Comparison of ENCODE assay signal across 12 cellular contexts in genomic region chr9:130660683-130661460, GRCh38. TPM values are rescaled to one million over a fixed set of nuclear protein-coding genes. Genes with fewer than 3 reads are reported as not detected.
DNase-seq lines count a peak whose midpoint lies in the region; ATAC-seq, FAIRE-seq and TF ChIP-seq lines count a peak whose summit lies in the region.
"Had no signal": no experiment of that assay in that cellular context is flagged by ENCODE, and none has a peak within 500 bp of the region (broad histone marks: within the 10 kb centered on the region; RNA-seq: fewer than 3 reads in every experiment).

No MANE protein-coding gene starts in this region.

- no peak overlapping the region for H2AK5ac ChIP-seq in mesendoderm (ENCODE audit: low read length)

- TF ChIP-seq POLR2A in breast epithelium (IDR thresholded peaks at IDR 0.05): no peak

- H4K5ac ChIP-seq in mesendoderm (ENCODE audit: low read length): no peak overlapping the region

- no peak overlapping the region for H2BK5ac ChIP-seq in mesendoderm (ENCODE audit: low read length)

- no peaks in the 10 kb centered on the region for H3K36me3 Mint-ChIP-seq in MCF 10A (ENCODE audit: insufficient read depth, unreplicated experiment)
- peaks cover 6% of the 10 kb centered on the region for H3K36me3 Mint-ChIP-seq in natural killer cell treated with Interleukin-12 subunit alpha and Interleukin-12 subunit beta and Interleukin-15 and Interleukin-18, amount 100 ng/mL, for 72 hours
- H3K36me3 Mint-ChIP-seq: CD4-positive, CD25-positive, alpha-beta regulatory T cell had no signal

- peak overlapping the region; percentile 25 for H3K56ac ChIP-seq in mesendoderm (ENCODE audit: low read length)

- no peak overlapping the region for H3K4ac ChIP-seq in mesendoderm (ENCODE audit: low read depth, low read length)

- POLR2A ChIA-PET in MCF 10A (lab: Yijun Ruan, JAX): no interaction called here

- no peak overlapping the region for H4K8ac ChIP-seq in mesendoderm (ENCODE audit: low read depth, low read length)

- H3K79me2 ChIP-seq in mesendoderm (ENCODE audit: control insufficient read depth, insufficient read depth, low read length): no peaks in the 10 kb centered on the region

- H3K27me3 Mint-ChIP-seq in MCF 10A (ENCODE audit: insufficient read depth, unreplicated experiment): peaks cover 81% of the 10 kb centered on the region
- peaks cover 36 to 42% of the 10 kb centered on the region in 2 donors for H3K27me3 Mint-ChIP-seq in natural killer cell treated with Interleukin-12 subunit alpha and Interleukin-12 subunit beta and Interleukin-15 and Interleukin-18, amount 100 ng/mL, for 72 hours

- no peak for ATAC-seq in natural killer cell treated with Interleukin-12 subunit alpha and Interleukin-12 subunit beta and Interleukin-15 and Interleukin-18, amount 100 ng/mL, for 72 hours

- H3K27ac Mint-ChIP-seq in MCF 10A (ENCODE audit: low read depth, unreplicated experiment): no peak overlapping the region
- no peak overlapping the region for H3K27ac Mint-ChIP-seq in natural killer cell treated with Interleukin-12 subunit alpha and Interleukin-12 subunit beta and Interleukin-15 and Interleukin-18, amount 100 ng/mL, for 72 hours
- H3K27ac Mint-ChIP-seq: CD4-positive, CD25-positive, alpha-beta regulatory T cell had no signal

- CTCF ChIA-PET in MCF 10A (lab: Yijun Ruan, JAX): no interaction called here

- H3K23ac ChIP-seq in mesendoderm (ENCODE audit: low read length): no peak overlapping the region

- 0 to 1% methylated on average over 82 of the region's 82 CpGs for WGBS in ectodermal cell, 2 experiments
- no CpG with 5 or more reads among the region's 82 CpGs for WGBS in mesendoderm (ENCODE audit: extremely low coverage, insufficient coverage, low lambda C conversion rate)

- H2BK120ac ChIP-seq in mesendoderm (ENCODE audit: low read depth, low read length): no peak overlapping the region

- H2BK15ac ChIP-seq in mesendoderm (replicated peaks; ENCODE audit: low read depth): no peak overlapping the region

- no peak overlapping the region for H3K4me3 Mint-ChIP-seq in MCF 10A (ENCODE audit: unreplicated experiment)
- no peak overlapping the region for H3K4me3 Mint-ChIP-seq in natural killer cell treated with Interleukin-12 subunit alpha and Interleukin-12 subunit beta and Interleukin-15 and Interleukin-18, amount 100 ng/mL, for 72 hours
- H3K4me3 Mint-ChIP-seq: stimulated activated naive CD8-positive, alpha-beta T cell treated with anti-CD3 and anti-CD28 coated beads, Interleukin-15, Interleukin-2, amounts not matched to agents 100 ng/mL and 50 ng/mL, for 24 hours had no signal

- H3K9ac ChIP-seq in mesendoderm (ENCODE audit: low read length): no peak overlapping the region

- no peak for TF ChIP-seq CTCF in breast epithelium (IDR thresholded peaks at IDR 0.05)
- no peak for TF ChIP-seq CTCF in MCF 10A (IDR thresholded peaks at IDR 0.05; ENCODE audit: unreplicated experiment)

- no peak overlapping the region for H3K4me2 ChIP-seq in mesendoderm (ENCODE audit: low read length)

- H3K4me1 Mint-ChIP-seq in MCF 10A (ENCODE audit: insufficient read depth, unreplicated experiment): no peaks in the 10 kb centered on the region
- peaks cover 9 to 10% of the 10 kb centered on the region in 2 donors for H3K4me1 Mint-ChIP-seq in natural killer cell treated with Interleukin-12 subunit alpha and Interleukin-12 subunit beta and Interleukin-15 and Interleukin-18, amount 100 ng/mL, for 72 hours (ENCODE audit: low read depth in 2 of 2)

- no TSS peak for BruUV-seq in MCF 10A (replicated peaks; lab: Mats Ljungman, UMichigan)

- H3K4me1 ChIP-seq in breast epithelium: peaks cover 22 to 33% of the 10 kb centered on the region in 2 donors
- H3K4me1 ChIP-seq in ectodermal cell (ENCODE audit: control insufficient read depth, insufficient read depth, low read length): peaks cover 39% of the 10 kb centered on the region
- no peaks in the 10 kb centered on the region for H3K4me1 ChIP-seq in mesendoderm (ENCODE audit: control insufficient read depth, low read depth, low read length)

- H3K36me3 ChIP-seq in breast epithelium (no peaks in the 10 kb centered on the region), ectodermal cell (ENCODE audit: control insufficient read depth, insufficient read depth, low read length) (no peaks in the 10 kb centered on the region), mesendoderm (ENCODE audit: control insufficient read depth, insufficient read depth, low read length) (no peaks in the 10 kb centered on the region)

- H3K79me1 ChIP-seq in mesendoderm (ENCODE audit: low read length): no peaks in the 10 kb centered on the region

- FAIRE-seq in urothelium cell line (lab: Jason Lieb, UNC): no peak
- FAIRE-seq: endometrium, GM19239 had no signal

- intact Hi-C loops in breast epithelium (cut with DNase I; ENCODE audit: low total_unique reads) (loop anchor here (5.0 kb wide), 1 partner anchor 1004 kb away; no protein-coding TSS in a partner anchor), MCF 10A (cut with micrococcal nuclease) (no loop called here)

- H3K27me3 ChIP-seq in breast epithelium (peaks cover 29 to 96% of the 10 kb centered on the region in 2 donors), ectodermal cell (ENCODE audit: control insufficient read depth, insufficient read depth, low read length, poor library complexity, severe bottlenecking) (peaks cover 100% of the 10 kb centered on the region), mesendoderm (ENCODE audit: insufficient read depth, low read length, poor library complexity) (peaks cover 85% of the 10 kb centered on the region)

- H3K4me3 ChIP-seq in breast epithelium (peak overlapping the region; percentile 38 to 70 (median 40)), ectodermal cell (ENCODE audit: insufficient read depth, low read depth, low read length) (peak overlapping the region; percentile 35), mesendoderm (ENCODE audit: low read length) (no peak overlapping the region)

- H3K18ac ChIP-seq in mesendoderm (ENCODE audit: low read length): no peak overlapping the region

- no peak for DNase-seq in breast epithelium (ENCODE audit: low spot score in 2 of 2)
- DNase-seq in MCF 10A (ENCODE audit: unreplicated experiment): no peak
- peak; percentile 32 for DNase-seq in mesendoderm
- DNase-seq in urothelium cell line (ENCODE audit: low spot score): peak; percentile 23
- no peak for DNase-seq in natural killer cell treated with Interleukin-12 subunit alpha and Interleukin-12 subunit beta and Interleukin-15 and Interleukin-18, amount 100 ng/mL, for 72 hours (ENCODE audit: low spot score)
- no peak for DNase-seq in pons (ENCODE audit: low spot score)
- DNase-seq in NCI-H2171 (lab: John Stamatoyannopoulos, UW): no peak
- DNase-seq: CD4-positive, CD25-positive, alpha-beta regulatory T cell had no signal

- H3K9me3 Mint-ChIP-seq in MCF 10A (ENCODE audit: unreplicated experiment): no peaks in the 10 kb centered on the region
- no peaks in the 10 kb centered on the region for H3K9me3 Mint-ChIP-seq in natural killer cell treated with Interleukin-12 subunit alpha and Interleukin-12 subunit beta and Interleukin-15 and Interleukin-18, amount 100 ng/mL, for 72 hours
- H3K9me3 Mint-ChIP-seq: stimulated activated naive CD8-positive, alpha-beta T cell treated with anti-CD3 and anti-CD28 coated beads, Interleukin-15, Interleukin-2, amounts not matched to agents 100 ng/mL and 50 ng/mL, for 24 hours had no signal

- H3K27ac ChIP-seq in breast epithelium: no peak overlapping the region
- peak overlapping the region; percentile 26 for H3K27ac ChIP-seq in ectodermal cell (ENCODE audit: insufficient read depth, low read depth, low read length, poor library complexity, severe bottlenecking)
- no peak overlapping the region for H3K27ac ChIP-seq in mesendoderm (ENCODE audit: low read depth, low read length)

- H3K9me3 ChIP-seq in breast epithelium (peaks cover 0 to 3% of the 10 kb centered on the region in 2 donors), ectodermal cell (ENCODE audit: control insufficient read depth, low read length) (no peaks in the 10 kb centered on the region)

RNA-seq across cellular contexts. Expression of gene PRDM12, which starts 3.5 kb away (rescaled TPM):
- total RNA-seq in breast epithelium (not detected), MCF 10A (2022) (0.28 and 0.29 TPM in 2 replicates)
- 1.0 TPM for polyA plus RNA-seq in ectodermal cell (2013, experiment 1 of 4)
- polyA plus RNA-seq in ectodermal cell (2013, experiment 2 of 4): 2.5 TPM
- 1.4 TPM for polyA plus RNA-seq in ectodermal cell (2013, experiment 3 of 4)
- 2.4 TPM for polyA plus RNA-seq in ectodermal cell (2013, experiment 4 of 4)
- 0.01 TPM for polyA plus RNA-seq in mesendoderm (2013, experiment 1 of 2)
- 0.01 TPM for polyA plus RNA-seq in mesendoderm (2013, experiment 2 of 2)
- total RNA-seq in natural killer cell treated with Interleukin-12 subunit alpha and Interleukin-12 subunit beta and Interleukin-15 and Interleukin-18, amount 100 ng/mL, for 72 hours: under 1 TPM in 1 of 2 donors, not detected in 1; 0.39 TPM
- total RNA-seq: CD4-positive, CD25-positive, alpha-beta regulatory T cell had no signal

RNA-seq across cellular contexts. Expression of gene EXOSC2, which starts 32.7 kb away (rescaled TPM):
- total RNA-seq in breast epithelium (10 to 100 TPM; 17.8 to 32.2 (median 30.2) TPM), MCF 10A (2022) (42.3 and 57.7 TPM in 2 replicates)
- 70.7 TPM for polyA plus RNA-seq in ectodermal cell (2013, experiment 1 of 4)
- 77.3 TPM for polyA plus RNA-seq in ectodermal cell (2013, experiment 2 of 4)
- 50.3 TPM for polyA plus RNA-seq in ectodermal cell (2013, experiment 3 of 4)
- polyA plus RNA-seq in ectodermal cell (2013, experiment 4 of 4): 50.3 TPM
- 35.1 TPM for polyA plus RNA-seq in mesendoderm (2013, experiment 1 of 2)
- 35.8 TPM for polyA plus RNA-seq in mesendoderm (2013, experiment 2 of 2)
- 100 to 1,000 TPM in 1 of 2 donors, 10 to 100 TPM in 1; 58.8 to 103 TPM for total RNA-seq in natural killer cell treated with Interleukin-12 subunit alpha and Interleukin-12 subunit beta and Interleukin-15 and Interleukin-18, amount 100 ng/mL, for 72 hours

Comparison
In these comparisons a context has a peak if more than half of its experiments do, and no peak if none do; other contexts are left out.
1. DNase-seq: peak in mesendoderm (single experiment) and urothelium cell line (single experiment); none in breast epithelium (0 of 2), MCF 10A (single experiment), natural killer cell treated with Interleukin-12 subunit alpha and Interleukin-12 subunit beta and Interleukin-15 and Interleukin-18, amount 100 ng/mL, for 72 hours (single experiment), pons (single experiment) and NCI-H2171 (single experiment).